8 cellular contexts compared by ENCODE assay signal in genomic region chr15:63277044-63277892, GRCh38. TPM values are rescaled to one million over a fixed set of nuclear protein-coding genes. Genes with fewer than 3 reads are reported as not detected.
DNase-seq lines count a peak whose midpoint lies in the region; ATAC-seq and TF ChIP-seq lines count a peak whose summit lies in the region.

Gene APH1B, plus strand, starts transcription at chr15:63277605. Its CDS starts 19 bp downstream, at chr15:63277624.

- H3K4me1 ChIP-seq in colonic mucosa, result peaks cover 3% of the 10 kb centered on the region

- intact Hi-C loops in colonic mucosa (cut with DNase I), result loop anchor here (10.0 kb wide), 1 partner anchor 112 kb away; no protein-coding TSS in a partner anchor

- H3K4me3 ChIP-seq in colonic mucosa, result peak within 1 kb of the TSS; percentile 77

- H3K27me3 ChIP-seq in colonic mucosa, result no peaks in the 10 kb centered on the region

- H3K27ac ChIP-seq in colonic mucosa, result peak within 1 kb of the TSS; percentile 80

- no peaks in the 10 kb centered on the region for H3K36me3 ChIP-seq in colonic mucosa

- peak; percentile 52 for DNase-seq in NCI-H2196 (lab: John Stamatoyannopoulos, UW; ENCODE audit: unreplicated experiment)
- no peak for DNase-seq in NCI-H2196 treated with DMSO at 0.1 percent for 48 hours (lab: John Stamatoyannopoulos, UW; ENCODE audit: unreplicated experiment)
- peak; percentile 32 for DNase-seq in NCI-H345 treated with DMSO at 0.1 percent for 48 hours (lab: John Stamatoyannopoulos, UW; ENCODE audit: unreplicated experiment)
- peak; percentile 75 to 87 for DNase-seq in activated CD4-positive, alpha-beta T cell treated with anti-CD3 and anti-CD28 coated beads for 4 hours
- DNase-seq in colonic mucosa, result peak; percentile 81
- DNase-seq in left kidney (ENCODE audit: low read depth, low spot score), result peak; percentile 94
- peak; percentile 61 for DNase-seq in stimulated activated CD4-positive, alpha-beta T cell treated with anti-CD3 and anti-CD28 coated beads, Interleukin-2, amount 100 ng/mL, for 4 hours (ENCODE audit: low read depth)

- H3K9me3 ChIP-seq in colonic mucosa, result no peaks in the 10 kb centered on the region

- no peak for TF ChIP-seq CTCF in colonic mucosa (IDR thresholded peaks at IDR 0.05)

- peak; percentile 88 for ATAC-seq in HG03045 (IDR thresholded peaks at IDR 0.05; ENCODE audit: unreplicated experiment)

- peak within 1 kb of the TSS; percentile 73 to 92 for H3K9ac ChIP-seq in colonic mucosa (ENCODE audit: low read depth in 2 of 2, low read length in 2 of 2)

RNA-seq across cellular contexts. Expression of gene APH1B, which starts in this region (rescaled TPM):
- 1 to 10 TPM; 5.0 to 8.9 TPM for total RNA-seq in colonic mucosa
